Comparison of ENCODE assay signal across 8 cellular contexts in the genomic region with DNA sequence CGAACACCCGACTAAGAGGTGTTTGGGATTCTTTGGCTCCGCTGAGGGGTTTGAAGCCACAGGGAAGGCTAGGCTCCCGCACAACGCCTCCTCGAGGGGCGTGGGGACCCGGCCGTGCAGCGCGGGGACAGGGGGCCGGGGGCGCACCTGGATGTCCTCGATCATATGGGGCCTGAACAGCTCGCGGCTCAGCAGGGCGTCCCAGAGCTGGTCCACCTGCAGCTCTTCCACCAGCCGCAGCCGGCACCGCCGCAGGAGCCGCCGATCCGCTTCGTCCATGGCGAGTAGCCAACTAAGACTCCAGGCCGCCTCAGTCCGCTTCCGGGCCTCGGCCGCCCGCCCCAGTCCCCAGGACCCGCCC. TPM values are rescaled to one million over a fixed set of nuclear protein-coding genes. Genes with fewer than 3 reads are reported as not detected.
DNase-seq lines count a peak whose midpoint lies in the region; ATAC-seq, FAIRE-seq and TF ChIP-seq lines count a peak whose summit lies in the region.

TSS of gene CASP9 (minus strand) at position 294 of the 361 bp plus-strand sequence. CDS start at position 279, 15 bp downstream.

- H3K27ac ChIP-seq in dorsolateral prefrontal cortex: peak within 1 kb of the TSS; percentile 81 to 100 (median 97)

- intact Hi-C loops in dorsolateral prefrontal cortex (cut with DNase I): loop anchor here (2.0 to 10.0 kb wide), 4 partner anchors 93 to 841 kb away; partner anchors contain the start of genes SZRD1 (in 2 of the 2), DDI2 (in 1 of the 2), EFHD2 (in 1 of the 2) and SPEN (in 1 of the 2)

- DNase-seq in NCI-H2171 treated with DMSO at 0.1 percent for 48 hours (lab: John Stamatoyannopoulos, UW): peak; percentile 75
- no peak for DNase-seq in dorsolateral prefrontal cortex
- no peak for DNase-seq in myocyte (ENCODE audit: low read depth)
- no peak for DNase-seq in stimulated activated CD4-positive, alpha-beta T cell treated with anti-CD3 and anti-CD28 coated beads, Interleukin-4, amount 100 ng/mL, for 1 hour
- no peak for DNase-seq in GM19239 (ENCODE audit: insufficient read length, low spot score)

- no peak for ATAC-seq in HG02938 (IDR thresholded peaks at IDR 0.05; ENCODE audit: unreplicated experiment)
- no peak for ATAC-seq in GM18907 (IDR thresholded peaks at IDR 0.05; ENCODE audit: unreplicated experiment)

- TF ChIP-seq CTCF in dorsolateral prefrontal cortex (IDR thresholded peaks at IDR 0.05 in 54 of 56, conservative IDR thresholded peaks at IDR 0.05 in 2 of 56; ENCODE audit: low read depth in 1 of 56, partially characterized antibody in 56 of 56): peak in 22 of 56 donors; percentile 5 to 46 (median 24)

- peak; percentile 87 for TF ChIP-seq POLR2A in GM15510 (IDR thresholded peaks at IDR 0.05; ENCODE audit: borderline replicate concordance, extremely low read depth, insufficient read length)

- no peak for FAIRE-seq in GM19239 (lab: Jason Lieb, UNC)

- peak within 1 kb of the TSS; percentile 67 to 100 (median 90) for H3K4me3 ChIP-seq in dorsolateral prefrontal cortex

- H3K27me3 ChIP-seq in dorsolateral prefrontal cortex: no peaks in the 10 kb centered on the region

RNA-seq across cellular contexts. Expression of gene CASP9, which starts in this region (rescaled TPM):
- 10 to 100 TPM; 12.9 to 32.0 (median 20.8) TPM for total RNA-seq in dorsolateral prefrontal cortex
- total RNA-seq in myocyte: 30.8 and 68.5 TPM in 2 replicates
- polyA plus RNA-seq in myocyte (2012): 13.7 TPM
